ENCODE assay signal across 8 cellular contexts in the genomic region with DNA sequence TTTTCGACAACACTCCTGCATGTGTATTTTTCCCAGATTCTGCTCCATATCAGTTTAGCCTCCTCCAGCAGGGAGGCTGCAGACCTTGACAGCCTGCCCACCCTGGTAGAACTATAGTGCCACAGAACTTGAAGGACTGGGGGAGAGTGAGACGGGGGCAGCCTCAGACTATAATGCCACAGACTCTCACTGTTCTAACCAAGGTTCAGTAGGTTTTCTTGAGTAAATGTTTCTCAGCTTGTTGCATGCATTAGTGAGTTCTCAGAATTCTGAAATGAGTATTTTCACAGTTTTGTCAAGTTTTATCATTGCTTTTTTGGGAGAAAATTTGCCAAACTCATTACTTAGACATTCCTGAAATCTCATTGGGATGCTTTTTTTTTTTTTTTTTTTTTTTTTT.
"Had no signal": no experiment of that assay in that cellular context is flagged by ENCODE, and none has a peak within 500 bp of the region (broad histone marks: within the 10 kb centered on the region; RNA-seq: fewer than 3 reads in every experiment).

No MANE protein-coding gene starts in this region.

- H3K4me2 ChIP-seq: GM23338 had no signal

- H3K9me3 ChIP-seq: HAP-1 had no signal

- H3K4me3 ChIP-seq: GM23248, GM23338, HAP-1 had no signal

- H3K27ac ChIP-seq: GM23248 had no signal

- H3K36me3 ChIP-seq: HAP-1 had no signal

- H3K4me1 Mint-ChIP-seq: GM23338, H9 had no signal

- DNase-seq: GM23248, GOT3, H7, H9, HCEC 1CT, HFFc6 had no signal

- H2AFZ ChIP-seq: GM23248, GM23338 had no signal

- H3K4me3 Mint-ChIP-seq: GM23338, H9, HFFc6 had no signal

- H3K27ac Mint-ChIP-seq: GM23338, H9, HFFc6 had no signal
